ENCODE assay signal across 4 cellular contexts in the genomic region with DNA sequence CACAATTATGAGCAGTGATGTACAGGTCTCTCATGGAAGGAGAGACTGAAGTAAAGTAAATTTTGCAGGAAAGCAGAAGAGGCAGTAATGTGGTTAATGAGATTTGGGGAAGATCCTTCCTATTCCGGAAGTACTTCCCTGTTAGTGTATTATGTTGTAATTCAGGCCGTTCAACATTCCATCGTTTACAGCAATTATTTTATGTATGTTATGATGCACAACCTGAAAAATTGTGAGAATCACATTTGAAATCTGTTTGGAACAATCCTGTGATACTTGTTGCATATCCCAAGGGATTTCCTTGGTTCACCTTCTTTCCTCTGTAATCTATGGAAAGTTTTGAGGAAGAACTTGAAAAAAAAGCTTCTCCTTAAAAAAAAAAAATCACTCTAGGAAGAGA.
"Had no signal": no experiment of that assay in that cellular context is flagged by ENCODE, and none has a peak within 500 bp of the region (broad histone marks: within the 10 kb centered on the region; RNA-seq: fewer than 3 reads in every experiment).

No MANE protein-coding gene starts in this region.

- H3K27ac ChIP-seq: HL-60 had no signal

- H3K36me3 Mint-ChIP-seq: IgD-negative memory B cell had no signal

- H3K4me3 Mint-ChIP-seq: IgD-negative memory B cell had no signal

- H3K27ac Mint-ChIP-seq: IgD-negative memory B cell had no signal

- H3K4me1 Mint-ChIP-seq: IgD-negative memory B cell had no signal

- DNase-seq: IMR-90 had no signal

- H3K4me3 ChIP-seq: K562 had no signal

- H3K27me3 Mint-ChIP-seq: IgD-negative memory B cell had no signal
